In the genomic region with DNA sequence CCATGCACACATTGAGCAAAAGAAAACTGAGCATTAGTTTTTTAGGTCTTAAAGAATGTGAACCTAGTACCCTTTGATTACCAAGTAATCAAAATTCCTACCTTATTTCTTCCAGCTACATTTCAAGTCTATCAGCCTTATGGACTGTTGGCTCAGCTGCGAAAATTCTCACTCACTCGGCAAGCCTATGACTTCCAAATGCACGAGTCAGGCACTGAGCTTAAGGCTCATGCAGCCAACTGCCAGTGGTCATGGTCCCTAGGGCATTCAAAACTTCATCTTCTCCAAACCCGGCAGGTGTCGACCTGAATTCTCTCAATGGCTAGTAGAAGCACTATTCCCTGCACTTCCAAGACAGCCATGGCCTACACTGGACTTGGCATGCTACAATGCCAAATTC, we compare ENCODE assay signal across 18 cellular contexts. TPM values are rescaled to one million over a fixed set of nuclear protein-coding genes. Genes with fewer than 3 reads are reported as not detected.
"Had no signal": no experiment of that assay in that cellular context is flagged by ENCODE, and none has a peak within 500 bp of the region (broad histone marks: within the 10 kb centered on the region; RNA-seq: fewer than 3 reads in every experiment).

No MANE protein-coding gene starts in this region.

- DNase-seq: activated CD4-positive, alpha-beta T cell treated with anti-CD3 and anti-CD28 coated beads for 1 hour; activated CD4-positive, alpha-beta T cell treated with anti-CD3 and anti-CD28 coated beads, Interleukin-2, amount 50 U/mL, for 4 hours; activated CD8-positive, alpha-beta memory T cell treated with anti-CD3 and anti-CD28 coated beads, Interleukin-2, amount 10 ng/mL, durations not matched to agents 7 days and 5 days; activated naive CD4-positive, alpha-beta T cell treated with anti-CD3 and anti-CD28 coated beads, Interleukin-2, amount 10 ng/mL, durations not matched to agents 7 days and 5 days; activated T-cell treated with anti-CD3 and anti-CD28 coated beads, Interleukin-2, amount 50 U/mL, for 1 hour; foreskin keratinocyte; glutamatergic neuron; kidney glomerular epithelial cell; ovary; T-helper 1 cell; T1000; transverse colon had no signal

- H3K27ac ChIP-seq: cardiac muscle cell, foreskin keratinocyte, ovary, transverse colon, vagina had no signal

- ATAC-seq: activated CD8-positive, alpha-beta memory T cell treated with anti-CD3 and anti-CD28 coated beads, Interleukin-2, amount 10 ng/mL, durations not matched to agents 7 days and 5 days; foreskin keratinocyte; stimulated activated memory B cell treated with anti-CD40 and anti-IgM and Interleukin-4, amounts not matched to agents 10 μg/mL and 1 μg/mL and 100 μg/mL, for 72 hours had no signal

- H3K4me3 Mint-ChIP-seq: activated CD8-positive, alpha-beta memory T cell treated with anti-CD3 and anti-CD28 coated beads, Interleukin-2, amount 10 ng/mL, durations not matched to agents 7 days and 5 days; activated naive CD4-positive, alpha-beta T cell treated with anti-CD3 and anti-CD28 coated beads, Interleukin-2, amount 10 ng/mL, durations not matched to agents 7 days and 5 days; stimulated activated memory B cell treated with anti-CD40 and anti-IgM and Interleukin-4, amounts not matched to agents 10 μg/mL and 1 μg/mL and 100 μg/mL, for 72 hours had no signal

- H3K27ac Mint-ChIP-seq: activated CD8-positive, alpha-beta memory T cell treated with anti-CD3 and anti-CD28 coated beads, Interleukin-2, amount 10 ng/mL, durations not matched to agents 7 days and 5 days; activated naive CD4-positive, alpha-beta T cell treated with anti-CD3 and anti-CD28 coated beads, Interleukin-2, amount 10 ng/mL, durations not matched to agents 7 days and 5 days; activated T-helper 2 cell treated with anti-CD3 and anti-CD28 coated beads, Interferon-gamma antibody, Interleukin-2, Interleukin-4, amounts not matched to agents 10 μg/mL and 5 μg/mL and 100 μg/mL, durations not matched to agents 14 hours and 24 hours and 36 hours; stimulated activated memory B cell treated with anti-CD40 and anti-IgM and Interleukin-4, amounts not matched to agents 10 μg/mL and 1 μg/mL and 100 μg/mL, for 72 hours had no signal

- H3K27me3 Mint-ChIP-seq: activated CD8-positive, alpha-beta memory T cell treated with anti-CD3 and anti-CD28 coated beads, Interleukin-2, amount 10 ng/mL, durations not matched to agents 7 days and 5 days; stimulated activated memory B cell treated with anti-CD40 and anti-IgM and Interleukin-4, amounts not matched to agents 10 μg/mL and 1 μg/mL and 100 μg/mL, for 72 hours had no signal

- FAIRE-seq: endometrium had no signal

- H3K36me3 ChIP-seq: cardiac muscle cell, ovary, transverse colon, vagina had no signal

- H3K4me3 ChIP-seq: cardiac muscle cell, ovary, transverse colon, vagina had no signal

- H3K9me3 Mint-ChIP-seq: activated naive CD4-positive, alpha-beta T cell treated with anti-CD3 and anti-CD28 coated beads, Interleukin-2, amount 10 ng/mL, durations not matched to agents 7 days and 5 days; stimulated activated memory B cell treated with anti-CD40 and anti-IgM and Interleukin-4, amounts not matched to agents 10 μg/mL and 1 μg/mL and 100 μg/mL, for 72 hours had no signal

- H3K4me1 ChIP-seq: foreskin keratinocyte, transverse colon, vagina had no signal

- H3K27me3 ChIP-seq: cardiac muscle cell, foreskin keratinocyte, ovary, transverse colon, vagina had no signal

- H3K36me3 Mint-ChIP-seq: activated naive CD4-positive, alpha-beta T cell treated with anti-CD3 and anti-CD28 coated beads, Interleukin-2, amount 10 ng/mL, durations not matched to agents 7 days and 5 days had no signal

- H3K9me3 ChIP-seq: ovary, transverse colon, vagina had no signal

RNA-seq across cellular contexts. Expression of gene RUBCNL, which starts 41.2 kb away (rescaled TPM):
- total RNA-seq: activated CD8-positive, alpha-beta memory T cell treated with anti-CD3 and anti-CD28 coated beads, Interleukin-2, amount 10 ng/mL, durations not matched to agents 7 days and 5 days; foreskin keratinocyte had no signal
- polyA plus RNA-seq: neural cell had no signal
